In genomic region chr11:2166091-2166851, GRCh38 we compare ENCODE assay signal across 9 cellular contexts. TPM values are rescaled to one million over a fixed set of nuclear protein-coding genes. Genes with fewer than 3 reads are reported as not detected.
DNase-seq lines count a peak whose midpoint lies in the region; ATAC-seq, FAIRE-seq and TF ChIP-seq lines count a peak whose summit lies in the region.
"Had no signal": no experiment of that assay in that cellular context is flagged by ENCODE, and none has a peak within 500 bp of the region (broad histone marks: within the 10 kb centered on the region; RNA-seq: fewer than 3 reads in every experiment).

No MANE protein-coding gene starts in this region.

- no peak for FAIRE-seq in GM12878 (lab: Jason Lieb, UNC)
- FAIRE-seq in HepG2 (lab: Jason Lieb, UNC): no peak

- SMC1A ChIA-PET in GM12878 (lab: Charles Lee; ENCODE audit: uncharacterized antibody, unreplicated experiment): no interaction called here

- intact Hi-C loops in GM12878 (cut with micrococcal nuclease; ENCODE audit: unreplicated experiment) (no loop called here), HepG2 (cut with micrococcal nuclease; ENCODE audit: unreplicated experiment) (loop anchor here (1.0 kb wide), 1 partner anchor 133 kb away; no protein-coding TSS in a partner anchor)

- no peak for TF ChIP-seq POLR2A in GM12878 (IDR thresholded peaks at IDR 0.05; ENCODE audit: low read depth, low read length)
- no peak for TF ChIP-seq POLR2A in HepG2 (IDR thresholded peaks at IDR 0.05; ENCODE audit: insufficient read depth in 1 of 2, low read depth in 2 of 2, low read length in 2 of 2)
- no peak for TF ChIP-seq POLR2A in suprapubic skin (IDR thresholded peaks at IDR 0.05)

- POLR2A ChIA-PET in GM12878 (lab: Charles Lee) (no interaction called here), HepG2 (lab: Yijun Ruan, JAX) (no interaction called here)

- RAD21 ChIA-PET in GM12878 (lab: Charles Lee; ENCODE audit: unreplicated experiment): no interaction called here

- TF ChIP-seq RAD21 in GM12878 (IDR thresholded peaks at IDR 0.05; ENCODE audit: insufficient read depth, low read depth, low read length): peak; percentile 32; the same call in 1 of the 2 replicates
- peak; percentile 60; the same call in 1 of the 2 replicates for TF ChIP-seq RAD21 in HepG2 (CRISPR knock-in tag; IDR thresholded peaks at IDR 0.05)

- DNase-seq in ELR (ENCODE audit: low read depth): peak; percentile 49
- peak; percentile 30 for DNase-seq in RPMI8226
- DNase-seq in GM12878 (ENCODE audit: low read depth, low spot score): no peak
- DNase-seq in HepG2 (ENCODE audit: low spot score): no peak
- no peak for DNase-seq in suprapubic skin (ENCODE audit: low spot score in 2 of 2)

- TF ChIP-seq CTCF in GM12878 (IDR thresholded peaks at IDR 0.05 in 2 of 3, conservative IDR thresholded peaks at IDR 0.05 in 1 of 3; ENCODE audit: control insufficient read depth in 2 of 3, extremely low read depth in 1 of 3, insufficient read depth in 1 of 3, low read depth in 3 of 3, low read length in 3 of 3) (peak; percentile 25 to 42 (median 28); a peak in 5 of 6 replicates), HepG2 (CRISPR knock-in tag; IDR thresholded peaks at IDR 0.05) (peak; percentile 81), suprapubic skin (IDR thresholded peaks at IDR 0.05) (peak in 1 of 2 donors; percentile 56)

- H3K4me1 ChIP-seq in GM12878 (ENCODE audit: control insufficient read depth, insufficient read depth, low read length) (no peaks in the 10 kb centered on the region), HepG2 (ENCODE audit: insufficient read depth, low read length) (0 out of 2 replicates have a peak, but pooled peaks cover 10% of the 10 kb centered on the region), suprapubic skin (peaks cover 11% of the 10 kb centered on the region)

- in situ Hi-C loops in GM12878 (cut with MboI) (no loop called here), HepG2 (cut with HindIII; ENCODE audit: extremely low pct_ligation_motif_present, low pct_unique_long_range_greater_than_20kb) (no loop called here)

- H3K4me3 ChIP-seq in GM12878: no peak overlapping the region
- no peak overlapping the region for H3K4me3 ChIP-seq in HepG2 (replicated peaks in 1 of 3; ENCODE audit: insufficient read depth in 1 of 3, low read depth in 2 of 3, low read length in 3 of 3)
- peak overlapping the region; percentile 13 for H3K4me3 ChIP-seq in suprapubic skin

- no peaks in the 10 kb centered on the region for H3K9me3 ChIP-seq in GM12878 (replicated peaks; ENCODE audit: control insufficient read depth, insufficient read depth, low read length)
- H3K9me3 ChIP-seq in HepG2 (ENCODE audit: low read length): no peaks in the 10 kb centered on the region
- no peaks in the 10 kb centered on the region for H3K9me3 ChIP-seq in suprapubic skin

- BruUV-seq in GM12878 (replicated peaks; lab: Mats Ljungman, UMichigan): no TSS peak
- BruUV-seq in HepG2 (replicated peaks; lab: Mats Ljungman, UMichigan): no TSS peak

- CTCF ChIA-PET in GM12878 (lab: Yijun Ruan, JAX) (no interaction called here), HepG2 (lab: Yijun Ruan, JAX; ENCODE audit: low intra/inter-chr PET ratio, low total read pairs) (interaction anchor here (0.7 to 1.9 kb wide), 3 partner anchors 133 to 254 kb away, joined by 3 to 14 read pairs (median 5); no protein-coding TSS in a partner anchor)

- H3K4me2 ChIP-seq in GM12878 (ENCODE audit: control insufficient read depth, insufficient read depth) (no peak overlapping the region), HepG2 (ENCODE audit: low read depth, low read length) (no peak overlapping the region)

- TF ChIP-seq EP300 in GM12878 (IDR thresholded peaks at IDR 0.05; ENCODE audit: borderline replicate concordance in 1 of 2, control insufficient read depth in 1 of 2, low read depth in 2 of 2, low read length in 2 of 2) (no peak), HepG2 (IDR thresholded peaks at IDR 0.05; ENCODE audit: low read depth in 2 of 2, low read length in 2 of 2) (no peak), HepG2 (CRISPR knock-in tag; IDR thresholded peaks at IDR 0.05; ENCODE audit: borderline replicate concordance) (no peak), suprapubic skin (IDR thresholded peaks at IDR 0.05) (no peak)

- H3K36me3 ChIP-seq in GM12878 (ENCODE audit: control insufficient read depth in 2 of 2, insufficient read depth in 2 of 2, low read length in 1 of 2): no peaks in the 10 kb centered on the region
- no peaks in the 10 kb centered on the region for H3K36me3 ChIP-seq in HepG2 (replicated peaks in 1 of 2; ENCODE audit: control insufficient read depth in 1 of 2, insufficient read depth in 2 of 2, low read length in 2 of 2)
- no peaks in the 10 kb centered on the region for H3K36me3 ChIP-seq in suprapubic skin

- H3K27me3 ChIP-seq in GM12878 (replicated peaks in 1 of 2; ENCODE audit: control insufficient read depth in 2 of 2, insufficient read depth in 2 of 2, low read length in 1 of 2): no peaks in the 10 kb centered on the region
- H3K27me3 ChIP-seq in HepG2 (ENCODE audit: control insufficient read depth in 1 of 2, insufficient read depth in 2 of 2, low read length in 2 of 2): peaks cover 39 to 86% of the 10 kb centered on the region in 2 experiments
- H3K27me3 ChIP-seq in suprapubic skin: peaks cover 91% of the 10 kb centered on the region

- no peaks in the 10 kb centered on the region for H3K79me2 ChIP-seq in GM12878 (ENCODE audit: control insufficient read depth, insufficient read depth, low read length)
- H3K79me2 ChIP-seq in HepG2 (ENCODE audit: insufficient read depth, low read length): no peaks in the 10 kb centered on the region

- H3K27ac ChIP-seq in GM12878 (ENCODE audit: control insufficient read depth, insufficient read depth) (no peak overlapping the region), HepG2 (ENCODE audit: extremely low read length, insufficient read depth, low read length) (no peak overlapping the region), suprapubic skin (no peak overlapping the region)

- no peak overlapping the region for H2AFZ ChIP-seq in GM12878 (ENCODE audit: control insufficient read depth, low read depth, low read length)
- H2AFZ ChIP-seq in HepG2 (ENCODE audit: low read length): no peak overlapping the region

- peak; percentile 77 for ATAC-seq in GM12878
- peak; percentile 44 for ATAC-seq in HepG2
- no peak for ATAC-seq in HG02973 (IDR thresholded peaks at IDR 0.05; ENCODE audit: unreplicated experiment)
- ATAC-seq in GM19035 (IDR thresholded peaks at IDR 0.05; ENCODE audit: unreplicated experiment): no peak
- no peak for ATAC-seq in GM18858 (IDR thresholded peaks at IDR 0.05; ENCODE audit: unreplicated experiment)

- H4K20me1 ChIP-seq in GM12878 (ENCODE audit: control insufficient read depth, insufficient read depth) (no peaks in the 10 kb centered on the region), HepG2 (ENCODE audit: insufficient read depth, low read length) (no peaks in the 10 kb centered on the region)

- 39% methylated on average over 46 of the region's 70 CpGs for WGBS in GM12878 (ENCODE audit: insufficient coverage, insufficient replicate concordance, low lambda C conversion rate, missing lambda C conversion rate)
- WGBS in HepG2 (ENCODE audit: low lambda C conversion rate): no CpG with 5 or more reads among the region's 70 CpGs
- 15% methylated on average over 11 of the region's 70 CpGs for WGBS in suprapubic skin

- no peak overlapping the region for H3K9ac ChIP-seq in GM12878 (ENCODE audit: control insufficient read depth, insufficient read depth, low read length)
- no peak overlapping the region for H3K9ac ChIP-seq in HepG2 (ENCODE audit: insufficient read depth, low read depth, low read length)

RNA-seq across cellular contexts. Expression of gene INS, which starts 5.3 kb away (rescaled TPM):
- not detected in 2 replicates for total RNA-seq in GM12878 (2013; cell fraction: nucleolus; rRNA removed)
- total RNA-seq in GM12878 (2014; rRNA removed) (not detected in 2 replicates), GM12878 (2014; rRNA removed; fragmentation: Illumina TruSeq; extraction: Trizol) (not detected in 2 replicates), GM12878 (2021) (not detected in 2 replicates), HepG2 (2016; rRNA removed; fragmentation: Illumina TruSeq; extraction: Trizol) (not detected in 2 replicates), suprapubic skin (not detected)
- not detected for polyA plus RNA-seq in GM12878 (2011; ENCODE audit: low read depth)
- polyA plus RNA-seq in GM12878 (2011; rRNA removed) (not detected in 2 replicates), GM12878 (2014; fragmentation: Illumina TruSeq; extraction: Trizol) (not detected in 2 replicates), GM12878 (2014; fragmentation: Nextera tagmentation; extraction: Ambion mirVana) (not detected), GM12878 (2014; rRNA removed) (not detected in 2 replicates), GM12878 (2016; fragmentation: Nextera tagmentation; extraction: Ambion mirVana) (not detected), HepG2 (2011; rRNA removed) (not detected in 2 replicates)
- polyA plus RNA-seq in GM12878 (2011; cell fraction: cytosol; rRNA removed): not detected in 2 replicates
- polyA plus RNA-seq in GM12878 (2011; cell fraction: nucleus; rRNA removed): not detected in 2 replicates
- not detected in 2 replicates for polyA plus RNA-seq in GM12878 (2012)
- polyA minus RNA-seq in GM12878 (2011; rRNA and poly(A)+ RNA removed): not detected in 2 replicates
- polyA minus RNA-seq in GM12878 (2011; cell fraction: cytosol; rRNA and poly(A)+ RNA removed): not detected in 2 replicates
- not detected in 2 replicates for polyA minus RNA-seq in GM12878 (2011; cell fraction: nucleus; rRNA and poly(A)+ RNA removed)
- total RNA-seq in HepG2 (2016; cell fraction: cytosol; rRNA removed; fragmentation: Illumina TruSeq; extraction: Trizol; ENCODE audit: low read depth): not detected in 2 replicates
- not detected in 2 replicates for total RNA-seq in HepG2 (2016; cell fraction: insoluble cytoplasmic fraction; rRNA removed; fragmentation: Illumina TruSeq; extraction: Trizol)
- total RNA-seq in HepG2 (2016; cell fraction: membrane; rRNA removed; fragmentation: Illumina TruSeq; extraction: Trizol): not detected in 2 replicates
- not detected in 2 replicates for total RNA-seq in HepG2 (2016; cell fraction: nucleus; rRNA removed; fragmentation: Illumina TruSeq; extraction: Trizol)
- polyA plus RNA-seq in HepG2 (2011; cell fraction: cytosol; rRNA removed): not detected in 2 replicates
- not detected in 2 replicates for polyA plus RNA-seq in HepG2 (2011; cell fraction: nucleus; rRNA removed)
- polyA plus RNA-seq in HepG2 (2012): not detected in 2 replicates
- polyA plus RNA-seq in HepG2 (2016; cell fraction: cytosol; fragmentation: Illumina TruSeq; extraction: Trizol; ENCODE audit: low read depth): not detected in 2 replicates
- polyA plus RNA-seq in HepG2 (2016; cell fraction: insoluble cytoplasmic fraction; fragmentation: Illumina TruSeq; extraction: Trizol; ENCODE audit: low read depth): not detected in 2 replicates
- polyA plus RNA-seq in HepG2 (2016; cell fraction: membrane; fragmentation: Illumina TruSeq; extraction: Trizol; ENCODE audit: low read depth): not detected in 2 replicates
- not detected in 2 replicates for polyA plus RNA-seq in HepG2 (2016; cell fraction: nucleus; fragmentation: Illumina TruSeq; extraction: Trizol; ENCODE audit: insufficient read depth, low read depth)
- polyA minus RNA-seq in HepG2 (2011; rRNA and poly(A)+ RNA removed; ENCODE audit: low replicate concordance): not detected in 2 replicates
- not detected in 2 replicates for polyA minus RNA-seq in HepG2 (2011; cell fraction: cytosol; rRNA and poly(A)+ RNA removed)
- polyA minus RNA-seq in HepG2 (2011; cell fraction: nucleus; rRNA and poly(A)+ RNA removed): not detected in 2 replicates
- total RNA-seq: glomerular endothelial cell had no signal

RNA-seq across cellular contexts. Expression of gene TH, which starts 5.3 kb away (rescaled TPM):
- not detected in 2 replicates for total RNA-seq in GM12878 (2013; cell fraction: nucleolus; rRNA removed)
- not detected in 2 replicates for total RNA-seq in GM12878 (2014; rRNA removed)
- total RNA-seq in GM12878 (2014; rRNA removed; fragmentation: Illumina TruSeq; extraction: Trizol): not detected in 2 replicates
- total RNA-seq in GM12878 (2021): not detected in 2 replicates
- not detected for polyA plus RNA-seq in GM12878 (2011; ENCODE audit: low read depth)
- not detected in 2 replicates for polyA plus RNA-seq in GM12878 (2011; rRNA removed)
- not detected in 2 replicates for polyA plus RNA-seq in GM12878 (2011; cell fraction: cytosol; rRNA removed)
- polyA plus RNA-seq in GM12878 (2011; cell fraction: nucleus; rRNA removed): not detected in 2 replicates
- not detected in 2 replicates for polyA plus RNA-seq in GM12878 (2012)
- not detected in 2 replicates for polyA plus RNA-seq in GM12878 (2014; fragmentation: Illumina TruSeq; extraction: Trizol)
- polyA plus RNA-seq in GM12878 (2014; fragmentation: Nextera tagmentation; extraction: Ambion mirVana): not detected
- polyA plus RNA-seq in GM12878 (2014; rRNA removed): not detected in 2 replicates
- not detected for polyA plus RNA-seq in GM12878 (2016; fragmentation: Nextera tagmentation; extraction: Ambion mirVana)
- not detected in 2 replicates for polyA minus RNA-seq in GM12878 (2011; rRNA and poly(A)+ RNA removed)
- polyA minus RNA-seq in GM12878 (2011; cell fraction: cytosol; rRNA and poly(A)+ RNA removed): not detected in 2 replicates
- not detected in 2 replicates for polyA minus RNA-seq in GM12878 (2011; cell fraction: nucleus; rRNA and poly(A)+ RNA removed)
- total RNA-seq in HepG2 (2016; rRNA removed; fragmentation: Illumina TruSeq; extraction: Trizol): not detected in 2 replicates
- total RNA-seq in HepG2 (2016; cell fraction: cytosol; rRNA removed; fragmentation: Illumina TruSeq; extraction: Trizol; ENCODE audit: low read depth): not detected in 2 replicates
- total RNA-seq in HepG2 (2016; cell fraction: insoluble cytoplasmic fraction; rRNA removed; fragmentation: Illumina TruSeq; extraction: Trizol): not detected in 2 replicates
- total RNA-seq in HepG2 (2016; cell fraction: membrane; rRNA removed; fragmentation: Illumina TruSeq; extraction: Trizol): not detected in 2 replicates
- not detected in 2 replicates for total RNA-seq in HepG2 (2016; cell fraction: nucleus; rRNA removed; fragmentation: Illumina TruSeq; extraction: Trizol)
- polyA plus RNA-seq in HepG2 (2011; rRNA removed): 0.36 and 0.42 TPM in 2 replicates
- polyA plus RNA-seq in HepG2 (2011; cell fraction: cytosol; rRNA removed): 0.08 and 0.15 TPM in 2 replicates
- 3.1 and 4.3 TPM in 2 replicates for polyA plus RNA-seq in HepG2 (2011; cell fraction: nucleus; rRNA removed)
- polyA plus RNA-seq in HepG2 (2012): not detected in 2 replicates
- polyA plus RNA-seq in HepG2 (2016; cell fraction: cytosol; fragmentation: Illumina TruSeq; extraction: Trizol; ENCODE audit: low read depth): not detected in 2 replicates
- polyA plus RNA-seq in HepG2 (2016; cell fraction: insoluble cytoplasmic fraction; fragmentation: Illumina TruSeq; extraction: Trizol; ENCODE audit: low read depth): not detected in 2 replicates
- polyA plus RNA-seq in HepG2 (2016; cell fraction: membrane; fragmentation: Illumina TruSeq; extraction: Trizol; ENCODE audit: low read depth): not detected in 2 replicates
- polyA plus RNA-seq in HepG2 (2016; cell fraction: nucleus; fragmentation: Illumina TruSeq; extraction: Trizol; ENCODE audit: insufficient read depth, low read depth): not detected in 2 replicates
- polyA minus RNA-seq in HepG2 (2011; rRNA and poly(A)+ RNA removed; ENCODE audit: low replicate concordance): not detected in 2 replicates
- not detected in 2 replicates for polyA minus RNA-seq in HepG2 (2011; cell fraction: cytosol; rRNA and poly(A)+ RNA removed)
- polyA minus RNA-seq in HepG2 (2011; cell fraction: nucleus; rRNA and poly(A)+ RNA removed): not detected in 2 replicates
- total RNA-seq in suprapubic skin: 1 to 10 TPM in 1 of 4 donors, under 1 TPM in 1, not detected in 2; 0.34 to 1.0 TPM

RNA-seq across cellular contexts. Expression of gene IGF2, which starts 27.1 kb away (rescaled TPM):
- not detected in 2 replicates for total RNA-seq in GM12878 (2013; cell fraction: nucleolus; rRNA removed)
- total RNA-seq in GM12878 (2014; rRNA removed): not detected in 2 replicates
- not detected in 2 replicates for total RNA-seq in GM12878 (2014; rRNA removed; fragmentation: Illumina TruSeq; extraction: Trizol)
- 0.35 and 0.41 TPM in 2 replicates for total RNA-seq in GM12878 (2021)
- polyA plus RNA-seq in GM12878 (2011; ENCODE audit: low read depth): not detected
- 0.03 TPM in 1 of 2 replicates, not detected in the other for polyA plus RNA-seq in GM12878 (2011; rRNA removed)
- 0.02 TPM in 1 of 2 replicates, not detected in the other for polyA plus RNA-seq in GM12878 (2011; cell fraction: cytosol; rRNA removed)
- 0.04 TPM in 1 of 2 replicates, not detected in the other for polyA plus RNA-seq in GM12878 (2011; cell fraction: nucleus; rRNA removed)
- polyA plus RNA-seq in GM12878 (2012): not detected in 2 replicates
- not detected in 2 replicates for polyA plus RNA-seq in GM12878 (2014; fragmentation: Illumina TruSeq; extraction: Trizol)
- polyA plus RNA-seq in GM12878 (2014; fragmentation: Nextera tagmentation; extraction: Ambion mirVana): not detected
- polyA plus RNA-seq in GM12878 (2014; rRNA removed): not detected in 2 replicates
- polyA plus RNA-seq in GM12878 (2016; fragmentation: Nextera tagmentation; extraction: Ambion mirVana): not detected
- polyA minus RNA-seq in GM12878 (2011; rRNA and poly(A)+ RNA removed): 0.21 TPM in 1 of 2 replicates, not detected in the other
- polyA minus RNA-seq in GM12878 (2011; cell fraction: cytosol; rRNA and poly(A)+ RNA removed): not detected in 2 replicates
- polyA minus RNA-seq in GM12878 (2011; cell fraction: nucleus; rRNA and poly(A)+ RNA removed): not detected in 2 replicates
- 79.1 and 138 TPM in 2 replicates for total RNA-seq in HepG2 (2016; rRNA removed; fragmentation: Illumina TruSeq; extraction: Trizol)
- total RNA-seq in HepG2 (2016; cell fraction: cytosol; rRNA removed; fragmentation: Illumina TruSeq; extraction: Trizol; ENCODE audit: low read depth): 150 and 154 TPM in 2 replicates
- 71.0 and 125 TPM in 2 replicates for total RNA-seq in HepG2 (2016; cell fraction: insoluble cytoplasmic fraction; rRNA removed; fragmentation: Illumina TruSeq; extraction: Trizol)
- total RNA-seq in HepG2 (2016; cell fraction: membrane; rRNA removed; fragmentation: Illumina TruSeq; extraction: Trizol): 362 and 363 TPM in 2 replicates
- 89.6 and 109 TPM in 2 replicates for total RNA-seq in HepG2 (2016; cell fraction: nucleus; rRNA removed; fragmentation: Illumina TruSeq; extraction: Trizol)
- 254 and 379 TPM in 2 replicates for polyA plus RNA-seq in HepG2 (2011; rRNA removed)
- polyA plus RNA-seq in HepG2 (2011; cell fraction: cytosol; rRNA removed): 454 and 616 TPM in 2 replicates
- polyA plus RNA-seq in HepG2 (2011; cell fraction: nucleus; rRNA removed): 839 and 1,149 TPM in 2 replicates
- 4,210 and 4,559 TPM in 2 replicates for polyA plus RNA-seq in HepG2 (2012)
- polyA plus RNA-seq in HepG2 (2016; cell fraction: cytosol; fragmentation: Illumina TruSeq; extraction: Trizol; ENCODE audit: low read depth): 341 and 387 TPM in 2 replicates
- polyA plus RNA-seq in HepG2 (2016; cell fraction: insoluble cytoplasmic fraction; fragmentation: Illumina TruSeq; extraction: Trizol; ENCODE audit: low read depth): 1,191 and 1,950 TPM in 2 replicates
- polyA plus RNA-seq in HepG2 (2016; cell fraction: membrane; fragmentation: Illumina TruSeq; extraction: Trizol; ENCODE audit: low read depth): 1,798 and 2,413 TPM in 2 replicates
- polyA plus RNA-seq in HepG2 (2016; cell fraction: nucleus; fragmentation: Illumina TruSeq; extraction: Trizol; ENCODE audit: insufficient read depth, low read depth): 949 and 1,082 TPM in 2 replicates
- polyA minus RNA-seq in HepG2 (2011; rRNA and poly(A)+ RNA removed; ENCODE audit: low replicate concordance): 0.19 and 781 TPM in 2 replicates
- polyA minus RNA-seq in HepG2 (2011; cell fraction: cytosol; rRNA and poly(A)+ RNA removed): 811 and 1,353 TPM in 2 replicates
- polyA minus RNA-seq in HepG2 (2011; cell fraction: nucleus; rRNA and poly(A)+ RNA removed): 170 and 248 TPM in 2 replicates
- 1 to 10 TPM; 3.2 to 9.7 (median 5.6) TPM for total RNA-seq in suprapubic skin

Comparison
In these comparisons a context has a peak if more than half of its experiments do, and no peak if none do; other contexts are left out.
1. DNase-seq: peak in ELR (single experiment) and RPMI8226 (single experiment); none in GM12878 (single experiment), HepG2 (single experiment) and suprapubic skin (0 of 2).
2. ATAC-seq: peak in GM12878 (single experiment) and HepG2 (single experiment); none in HG02973 (single experiment), GM19035 (single experiment) and GM18858 (single experiment).
3. RNA of gene IGF2, which starts 27.1 kb away (total RNA-seq): 71.0 to 363 TPM in HepG2; 3.2 to 9.7 TPM in suprapubic skin and 0.35 to 0.41 TPM in GM12878; every median in the first group is over 4 times any median in the second.